Comparison of ENCODE assay signal across 2 cellular contexts in genomic region chr9:37986001-37986400, GRCh38.
TF ChIP-seq lines count a peak whose summit lies in the region.

No MANE protein-coding gene starts in this region.

TF ChIP-seq in SK-N-SH, 30 proteins besides CTCF, POLR2A, EP300 and RAD21 (continued from another document):
- TF ChIP-seq FOSL2 (IDR thresholded peaks at IDR 0.05; ENCODE audit: borderline replicate concordance, low read depth), result no peak

TF ChIP-seq in SK-N-SH treated with all-trans-retinoic acid at 6 μM for 48 hours, 23 proteins besides CTCF, POLR2A, EP300 and RAD21 (continued from another document):
- no peak for TF ChIP-seq PATZ1 (CRISPR knock-in tag; IDR thresholded peaks at IDR 0.05; ENCODE audit: borderline replicate concordance)
- no peak for TF ChIP-seq CSDC2 (CRISPR knock-in tag; IDR thresholded peaks at IDR 0.05)
TF ChIP-seq in SK-N-SH treated with all-trans-retinoic acid at 6 μM for 48 hours: peak in this region for 0.
